In the genomic region with DNA sequence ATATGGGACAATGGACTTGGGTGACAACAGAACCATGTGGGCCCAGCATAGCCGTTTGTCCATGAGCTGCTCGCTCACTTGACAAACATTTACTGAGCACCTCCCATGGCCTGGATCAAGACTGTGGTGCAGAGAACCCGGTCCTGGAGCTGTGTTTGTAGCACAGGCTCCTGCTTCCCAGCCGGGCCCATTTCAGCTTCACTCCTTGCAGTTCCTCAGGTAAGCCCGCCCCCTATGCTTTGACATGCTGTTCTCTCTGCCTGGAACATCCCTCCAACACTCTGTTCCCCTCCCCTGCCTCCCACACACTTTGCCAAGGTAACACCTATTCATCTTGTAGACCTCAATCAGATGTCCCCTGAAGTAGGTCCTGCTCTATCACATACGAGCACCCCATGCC, we compare ENCODE assay signal across 33 cellular contexts. TPM values are rescaled to one million over a fixed set of nuclear protein-coding genes. Genes with fewer than 3 reads are reported as not detected.
"Had no signal": no experiment of that assay in that cellular context is flagged by ENCODE, and none has a peak within 500 bp of the region (broad histone marks: within the 10 kb centered on the region; RNA-seq: fewer than 3 reads in every experiment).

No MANE protein-coding gene starts in this region.

- H3K27ac ChIP-seq: heart right ventricle, hepatocyte, left lung, lower lobe of right lung, parathyroid adenoma, psoas muscle, right atrium auricular region, right lobe of liver, stomach, testis, thyroid gland, transverse colon, upper lobe of left lung had no signal

- H3K36me3 Mint-ChIP-seq: immature natural killer cell; natural killer cell; stimulated activated naive B cell treated with anti-CD40 and anti-IgM and Interleukin-4, amounts not matched to agents 10 μg/mL and 1 μg/mL and 100 μg/mL, for 72 hours had no signal

- H3K27me3 ChIP-seq: heart right ventricle, hepatocyte, left lung, right atrium auricular region, right lobe of liver, testis, thyroid gland, transverse colon, upper lobe of left lung had no signal

- H3K4me1 ChIP-seq: left lung, lower lobe of right lung, parathyroid adenoma, psoas muscle, right atrium auricular region, right lobe of liver, stomach, testis, thyroid gland, transverse colon, upper lobe of left lung had no signal

- H3K9me3 ChIP-seq: heart right ventricle, left lung, lower lobe of right lung, psoas muscle, right atrium auricular region, right lobe of liver, stomach, testis, thyroid gland, transverse colon, upper lobe of left lung had no signal

- H3K4me1 Mint-ChIP-seq: immature natural killer cell; natural killer cell; stimulated activated naive B cell treated with anti-CD40 and anti-IgM and Interleukin-4, amounts not matched to agents 10 μg/mL and 1 μg/mL and 100 μg/mL, for 72 hours had no signal

- H3K9me3 Mint-ChIP-seq: immature natural killer cell; natural killer cell; nephron progenitor cell; stimulated activated naive B cell treated with anti-CD40 and anti-IgM and Interleukin-4, amounts not matched to agents 10 μg/mL and 1 μg/mL and 100 μg/mL, for 72 hours had no signal

- H3K4me3 Mint-ChIP-seq: immature natural killer cell; natural killer cell; nephron progenitor cell; stimulated activated naive B cell treated with anti-CD40 and anti-IgM and Interleukin-4, amounts not matched to agents 10 μg/mL and 1 μg/mL and 100 μg/mL, for 72 hours had no signal

- ATAC-seq: heart right ventricle; left colon; left lung; lower lobe of right lung; natural killer cell; psoas muscle; right lobe of liver; stimulated activated naive B cell treated with anti-CD40 and anti-IgM and Interleukin-4, amounts not matched to agents 10 μg/mL and 1 μg/mL and 100 μg/mL, for 72 hours; stimulated activated naive CD8-positive, alpha-beta T cell treated with anti-CD3 and anti-CD28 coated beads, Interleukin-15, Interleukin-2, amounts not matched to agents 100 U/mL and 50 U/mL, for 24 hours had no signal

- DNase-seq: glutamatergic neuron; heart right ventricle; immature natural killer cell; kidney; left colon; left lung; lower lobe of right lung; mammary epithelial cell; mesenchymal stem cell; natural killer cell; nephron progenitor cell; occipital lobe; psoas muscle; right lobe of liver; stimulated activated CD4-positive, alpha-beta T cell treated with anti-CD3 and anti-CD28 coated beads, Interleukin-1b, Interleukin-23, amount 100 ng/mL, for 48 hours; stimulated activated CD4-positive, alpha-beta T cell treated with anti-CD3 and anti-CD28 coated beads, Interleukin-2, amount 100 ng/mL, for 48 hours; stimulated activated CD4-positive, alpha-beta T cell treated with anti-CD3 and anti-CD28 coated beads, Interleukin-4, amount 100 ng/mL, for 4 hours; stimulated activated CD8-positive, alpha-beta memory T cell treated with anti-CD3 and anti-CD28 coated beads, Interleukin-4, amount 100 ng/mL, for 48 hours; stimulated activated naive B cell treated with anti-CD40 and anti-IgM and Interleukin-4, amounts not matched to agents 10 μg/mL and 1 μg/mL and 100 μg/mL, for 72 hours; stimulated activated naive CD8-positive, alpha-beta T cell treated with anti-CD3 and anti-CD28 coated beads, Interleukin-15, Interleukin-2, amounts not matched to agents 100 U/mL and 50 U/mL, for 24 hours; stomach; testis; thyroid gland; transverse colon; upper lobe of left lung had no signal

- H3K4me3 ChIP-seq: heart right ventricle, hepatocyte, left lung, lower lobe of right lung, psoas muscle, right atrium auricular region, right lobe of liver, smooth muscle cell, stomach, testis, thyroid gland, transverse colon, upper lobe of left lung had no signal

- H3K36me3 ChIP-seq: heart right ventricle, left lung, lower lobe of right lung, right atrium auricular region, right lobe of liver, stomach, thyroid gland, transverse colon, upper lobe of left lung had no signal

- H3K27ac Mint-ChIP-seq: immature natural killer cell; natural killer cell; nephron progenitor cell; stimulated activated naive B cell treated with anti-CD40 and anti-IgM and Interleukin-4, amounts not matched to agents 10 μg/mL and 1 μg/mL and 100 μg/mL, for 72 hours had no signal

RNA-seq across cellular contexts. Expression of a gene that starts 19.3 kb away (rescaled TPM):
- total RNA-seq: hepatocyte, liver, osteocyte, smooth muscle cell had no signal
- polyA plus RNA-seq: hepatocyte, smooth muscle cell had no signal

RNA-seq across cellular contexts. Expression of a gene that starts 46.3 kb away (rescaled TPM):
- total RNA-seq: kidney, liver, mammary epithelial cell, natural killer cell, osteocyte, renal cortical epithelial cell, right lobe of liver, skeletal muscle tissue, smooth muscle cell had no signal
- polyA plus RNA-seq: immature natural killer cell, liver, mammary epithelial cell, smooth muscle cell had no signal
